Comparison of ENCODE assay signal across 12 cellular contexts in the genomic region with DNA sequence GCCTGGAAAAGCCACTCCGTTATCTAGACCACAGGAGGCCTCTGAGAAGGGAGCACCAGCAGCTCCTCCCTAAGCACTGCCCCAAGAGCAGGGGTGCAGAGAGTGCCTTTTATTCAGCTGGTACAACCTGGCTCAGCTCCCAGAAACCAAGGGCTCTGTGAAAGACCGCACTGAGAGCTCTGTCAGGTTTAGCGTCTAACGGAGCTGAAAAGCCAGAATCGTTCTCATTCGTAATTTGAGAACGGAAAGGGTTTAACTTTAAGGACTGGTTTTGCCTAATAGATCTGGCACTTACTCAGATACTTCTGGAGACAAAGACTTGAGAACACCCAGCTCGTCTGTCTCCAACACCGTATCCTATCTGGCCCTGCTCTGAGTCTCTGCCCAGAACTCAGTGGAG. TPM values are rescaled to one million over a fixed set of nuclear protein-coding genes. Genes with fewer than 3 reads are reported as not detected.
DNase-seq lines count a peak whose midpoint lies in the region; ATAC-seq lines count a peak whose summit lies in the region.
"Had no signal": no experiment of that assay in that cellular context is flagged by ENCODE, and none has a peak within 500 bp of the region (broad histone marks: within the 10 kb centered on the region; RNA-seq: fewer than 3 reads in every experiment).

No MANE protein-coding gene starts in this region.

- ATAC-seq in Right ventricle myocardium inferior, result peak; percentile 82
- ATAC-seq in GM21390 (IDR thresholded peaks at IDR 0.05; ENCODE audit: unreplicated experiment), result no peak
- ATAC-seq: mucosa of descending colon had no signal

- DNase-seq in Right ventricle myocardium inferior (ENCODE audit: missing footprints) (peak; percentile 72), cardiac septum (ENCODE audit: low spot score) (no peak), cerebellum (ENCODE audit: low spot score) (peak; percentile 75), medulla oblongata (ENCODE audit: extremely low spot score) (peak; percentile 93), SK-N-DZ (ENCODE audit: low spot score) (no peak), GOT3 (lab: John Stamatoyannopoulos, UW) (no peak)
- DNase-seq in activated CD4-positive, alpha-beta T cell treated with anti-CD3 and anti-CD28 coated beads, Interleukin-2, amount 50 U/mL, for 4 hours, result no peak
- DNase-seq: mucosa of descending colon; NCI-H774; stimulated activated CD4-positive, alpha-beta T cell treated with anti-CD3 and anti-CD28 coated beads, Interleukin-1b, Interleukin-23, amount 100 ng/mL, for 48 hours; T-helper 1 cell had no signal

- intact Hi-C loops in Right ventricle myocardium inferior (cut with DNase I), result no loop called here
- intact Hi-C loops in cardiac septum (cut with DNase I), result no loop called here

RNA-seq across cellular contexts. Expression of gene MPG, which starts 13.5 kb away (rescaled TPM):
- total RNA-seq in Right ventricle myocardium inferior, result 37.2 TPM
- total RNA-seq in cardiac septum, result 33.6 TPM
- 27.5 TPM for total RNA-seq in cerebellum
- 69.5 and 87.0 TPM in 2 replicates for polyA plus RNA-seq in SK-N-DZ (2014; cell fraction: cytosol; rRNA removed)
- 45.3 and 75.7 TPM in 2 replicates for polyA plus RNA-seq in SK-N-DZ (2014; cell fraction: nucleus; rRNA removed)

RNA-seq across cellular contexts. Expression of gene RHBDF1, which starts 19.1 kb away (rescaled TPM):
- total RNA-seq in Right ventricle myocardium inferior (24.5 TPM), cardiac septum (31.4 TPM), cerebellum (5.3 TPM)
- polyA plus RNA-seq in SK-N-DZ (2014; cell fraction: cytosol; rRNA removed), result 0.60 and 3.3 TPM in 2 replicates
- polyA plus RNA-seq in SK-N-DZ (2014; cell fraction: nucleus; rRNA removed), result 15.2 and 16.0 TPM in 2 replicates

RNA-seq across cellular contexts. Expression of gene SNRNP25, which starts 37.9 kb away (rescaled TPM):
- total RNA-seq in Right ventricle myocardium inferior (80.7 TPM), cardiac septum (45.6 TPM), cerebellum (13.0 TPM)
- 82.8 and 118 TPM in 2 replicates for polyA plus RNA-seq in SK-N-DZ (2014; cell fraction: cytosol; rRNA removed)
- polyA plus RNA-seq in SK-N-DZ (2014; cell fraction: nucleus; rRNA removed), result 39.4 and 52.0 TPM in 2 replicates

RNA-seq across cellular contexts. Expression of gene POLR3K, which starts 38.1 kb away (rescaled TPM):
- 11.3 TPM for total RNA-seq in Right ventricle myocardium inferior
- 9.2 TPM for total RNA-seq in cardiac septum
- 3.4 TPM for total RNA-seq in cerebellum
- 22.1 and 27.1 TPM in 2 replicates for polyA plus RNA-seq in SK-N-DZ (2014; cell fraction: cytosol; rRNA removed)
- 13.1 and 25.6 TPM in 2 replicates for polyA plus RNA-seq in SK-N-DZ (2014; cell fraction: nucleus; rRNA removed)

RNA-seq across cellular contexts. Expression of gene NPRL3, which starts 47.0 kb away (rescaled TPM):
- total RNA-seq in Right ventricle myocardium inferior (18.5 TPM), cardiac septum (24.0 TPM), cerebellum (20.6 TPM)
- polyA plus RNA-seq in SK-N-DZ (2014; cell fraction: cytosol; rRNA removed), result 17.1 and 18.8 TPM in 2 replicates
- 22.8 and 23.5 TPM in 2 replicates for polyA plus RNA-seq in SK-N-DZ (2014; cell fraction: nucleus; rRNA removed)

Comparison
In these comparisons a context has a peak if more than half of its experiments do, and no peak if none do; other contexts are left out.
1. DNase-seq: peak in Right ventricle myocardium inferior (single experiment), cerebellum (single experiment) and medulla oblongata (single experiment); none in cardiac septum (single experiment), SK-N-DZ (single experiment), GOT3 (single experiment) and activated CD4-positive, alpha-beta T cell treated with anti-CD3 and anti-CD28 coated beads, Interleukin-2, amount 50 U/mL, for 4 hours (0 of 2).